Comparison of ENCODE assay signal across 8 cellular contexts in the genomic region with DNA sequence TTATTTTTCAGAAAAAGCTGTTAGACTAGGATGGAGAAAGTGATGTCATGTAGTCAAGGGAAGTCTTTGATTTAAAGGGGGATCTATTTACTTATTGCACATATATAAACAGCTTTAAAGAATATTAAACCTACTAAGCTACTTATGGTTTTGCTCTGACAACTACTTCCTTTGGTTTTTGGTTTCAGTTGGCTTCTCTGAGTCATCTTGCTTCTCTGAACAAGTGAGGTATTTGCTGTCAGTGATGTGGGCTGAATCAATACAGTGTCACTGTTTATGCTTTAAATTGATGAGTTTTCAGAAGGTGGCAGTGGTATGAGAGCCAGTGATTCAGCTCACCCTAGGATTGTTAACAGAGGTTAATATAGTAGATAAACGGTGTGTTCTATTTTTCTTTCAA.
DNase-seq lines count a peak whose midpoint lies in the region; ATAC-seq and TF ChIP-seq lines count a peak whose summit lies in the region.

No MANE protein-coding gene starts in this region.

- no peak for TF ChIP-seq EP300 in suprapubic skin (IDR thresholded peaks at IDR 0.05)

- H3K4me1 ChIP-seq in suprapubic skin (no peaks in the 10 kb centered on the region), lower lobe of right lung (no peaks in the 10 kb centered on the region)

- H3K27ac ChIP-seq in suprapubic skin (no peak overlapping the region), lower lobe of right lung (no peak overlapping the region)

- H3K36me3 Mint-ChIP-seq in T-helper 17 cell (ENCODE audit: low read depth), result no peaks in the 10 kb centered on the region

- H3K4me3 Mint-ChIP-seq in T-helper 17 cell, result no peak overlapping the region

- DNase-seq in ACHN, result peak; percentile 35
- DNase-seq in T-helper 17 cell, result no peak
- DNase-seq in suprapubic skin (ENCODE audit: low spot score in 2 of 2), result no peak
- no peak for DNase-seq in ecto neural progenitor cell (ENCODE audit: low spot score)
- no peak for DNase-seq in activated gamma-delta T cell (lab: John Stamatoyannopoulos, UW)
- DNase-seq in lower lobe of right lung, result no peak

- intact Hi-C loops in lower lobe of right lung (cut with DNase I), result no loop called here

- H3K9me3 ChIP-seq in T-helper 17 cell (ENCODE audit: control insufficient read depth, low read length, poor library complexity, severe bottlenecking), result no peaks in the 10 kb centered on the region
- H3K9me3 ChIP-seq in suprapubic skin, result no peaks in the 10 kb centered on the region
- no peaks in the 10 kb centered on the region for H3K9me3 ChIP-seq in lower lobe of right lung

- ATAC-seq in GM19023 (IDR thresholded peaks at IDR 0.05; ENCODE audit: unreplicated experiment) (peak; percentile 98), HG03060 (IDR thresholded peaks at IDR 0.05; ENCODE audit: low read depth, unreplicated experiment) (peak; percentile 99), T-helper 17 cell (peak; percentile 53), lower lobe of right lung (no peak)

- no peak for TF ChIP-seq POLR2A in suprapubic skin (IDR thresholded peaks at IDR 0.05)

- peaks cover 23% of the 10 kb centered on the region for H3K27me3 Mint-ChIP-seq in T-helper 17 cell

- H3K4me1 Mint-ChIP-seq in T-helper 17 cell, result peaks cover 4% of the 10 kb centered on the region

- no peak overlapping the region for H3K4me3 ChIP-seq in suprapubic skin
- no peak overlapping the region for H3K4me3 ChIP-seq in lower lobe of right lung

- TF ChIP-seq CTCF in suprapubic skin (IDR thresholded peaks at IDR 0.05) (no peak), lower lobe of right lung (IDR thresholded peaks at IDR 0.05) (no peak)

- H3K27me3 ChIP-seq in suprapubic skin (no peaks in the 10 kb centered on the region), lower lobe of right lung (ENCODE audit: low read depth) (no peaks in the 10 kb centered on the region)

- H3K36me3 ChIP-seq in suprapubic skin (no peaks in the 10 kb centered on the region), lower lobe of right lung (no peaks in the 10 kb centered on the region)

- in situ Hi-C loops in ACHN (cut with HindIII; ENCODE audit: low pct_ligation_motif_present, low pct_unique_long_range_greater_than_20kb, low sequenced_read_pairs), result no loop called here

- H3K27ac Mint-ChIP-seq in T-helper 17 cell, result no peak overlapping the region

- WGBS in suprapubic skin, result 89% methylated on average over 1 of the region's 1 CpG

Comparison
In these comparisons a context has a peak if more than half of its experiments do, and no peak if none do; other contexts are left out.
1. ATAC-seq: peak in GM19023 (single experiment), HG03060 (single experiment) and T-helper 17 cell (single experiment); none in lower lobe of right lung (0 of 2).